In genomic region chr1:201741763-201742342, GRCh38 we compare ENCODE assay signal across 13 cellular contexts.
DNase-seq lines count a peak whose midpoint lies in the region; ATAC-seq and TF ChIP-seq lines count a peak whose summit lies in the region.
"Had no signal": no experiment of that assay in that cellular context is flagged by ENCODE, and none has a peak within 500 bp of the region (broad histone marks: within the 10 kb centered on the region; RNA-seq: fewer than 3 reads in every experiment).

No MANE protein-coding gene starts in this region.

- no peak overlapping the region for H2BK120ac ChIP-seq in H9 (ENCODE audit: low read depth, low read length, poor library complexity, severe bottlenecking)

- H3K4me1 ChIP-seq in BLaER1 (peaks cover 47% of the 10 kb centered on the region), H9 (ENCODE audit: insufficient read depth, low read length) (peaks cover 23% of the 10 kb centered on the region)

- no peak overlapping the region for H3K18ac ChIP-seq in H9 (ENCODE audit: insufficient read length, low read depth, low read length)

- no peak overlapping the region for H4K91ac ChIP-seq in H9 (ENCODE audit: insufficient read length, low read depth, low read length)

- no peaks in the 10 kb centered on the region for H3K27me3 ChIP-seq in BLaER1
- no peaks in the 10 kb centered on the region; the same call in 1 of the 2 replicates for H3K27me3 ChIP-seq in H9 (ENCODE audit: insufficient read depth, low read length)

- H3K27ac ChIP-seq in BLaER1 (no peak overlapping the region), H9 (ENCODE audit: insufficient read length, low read depth, low read length) (no peak overlapping the region)

- H3K4me3 ChIP-seq in BLaER1: no peak overlapping the region; the same call in 1 of the 2 replicates
- H3K4me3 ChIP-seq: GM12878 had no signal

- H3K27ac Mint-ChIP-seq in H9 (peak overlapping the region in 1 of 3 experiments; percentile 60; a peak in 1 of 7 replicates), chondrocyte (ENCODE audit: unreplicated experiment) (peak overlapping the region; percentile 83), naive B cell (peak overlapping the region in 1 of 6 donors; percentile 22)
- H3K27ac Mint-ChIP-seq: activated CD4-positive, alpha-beta T cell treated with anti-CD3 and anti-CD28 coated beads, Interleukin-2, amount 10 ng/mL, durations not matched to agents 24 days and 14 days had no signal

- no peak overlapping the region for H3K14ac ChIP-seq in H9 (ENCODE audit: insufficient read depth, low read length)

- H3T11ph ChIP-seq in H9 (ENCODE audit: low read length): no peak overlapping the region

- no peaks in the 10 kb centered on the region; the same call in 1 of the 2 replicates for H3K79me2 ChIP-seq in H9 (ENCODE audit: insufficient read depth, low read length)

- H3K27me3 Mint-ChIP-seq in H9 (ENCODE audit: low read depth) (peaks cover 13% of the 10 kb centered on the region), chondrocyte (ENCODE audit: low read depth) (no peaks in the 10 kb centered on the region), naive B cell (no peaks in the 10 kb centered on the region)

- H3K9ac ChIP-seq in BLaER1: no peak overlapping the region
- no peak overlapping the region for H3K9ac ChIP-seq in H9 (ENCODE audit: extremely low read depth, insufficient read length, low read length)

- H3K9me3 ChIP-seq in BLaER1 (no peaks in the 10 kb centered on the region), H9 (ENCODE audit: control insufficient read depth, low read depth, low read length) (no peaks in the 10 kb centered on the region)

- no CpG with 5 or more reads among the region's 3 CpGs for WGBS in H9 (ENCODE audit: extremely low coverage, insufficient read length, low lambda C conversion rate)

- DNase-seq in H9: no peak
- no peak for DNase-seq in chondrocyte (ENCODE audit: low spot score)
- DNase-seq in naive B cell: no peak
- DNase-seq in H4 (ENCODE audit: low spot score): no peak
- no peak for DNase-seq in stimulated activated CD4-positive, alpha-beta T cell treated with anti-CD3 and anti-CD28 coated beads, Interleukin-4, amount 100 ng/mL, for 4 hours
- no peak for DNase-seq in NCI-H226
- DNase-seq: activated CD4-positive, alpha-beta T cell treated with anti-CD3 and anti-CD28 coated beads, Interleukin-2, amount 10 ng/mL, durations not matched to agents 24 days and 14 days; activated naive CD4-positive, alpha-beta T cell treated with Interleukin-2 at 50 U/mL for 16 hours; NCI-H748 treated with DMSO at 0.1 percent for 48 hours; small intestine had no signal

- H2BK5ac ChIP-seq in H9 (ENCODE audit: insufficient read length, low read length): no peak overlapping the region

- H2BK12ac ChIP-seq in H9 (ENCODE audit: insufficient read length, low read depth, low read length): no peak overlapping the region

- H3K4me2 ChIP-seq in BLaER1: peak overlapping the region; percentile 94
- H3K4me2 ChIP-seq in H9 (ENCODE audit: insufficient read depth, insufficient read length, low read length): no peak overlapping the region

- peaks cover 48 to 61% of the 10 kb centered on the region in 2 experiments for H3K4me1 Mint-ChIP-seq in H9
- peaks cover 85% of the 10 kb centered on the region for H3K4me1 Mint-ChIP-seq in chondrocyte (ENCODE audit: low read depth)
- H3K4me1 Mint-ChIP-seq in naive B cell: peaks cover 21 to 47% (median 34%) of the 10 kb centered on the region in 3 donors

- no peaks in the 10 kb centered on the region for H3K9me3 Mint-ChIP-seq in H9
- no peaks in the 10 kb centered on the region for H3K9me3 Mint-ChIP-seq in chondrocyte (ENCODE audit: low read depth)
- H3K9me3 Mint-ChIP-seq in naive B cell: no peaks in the 10 kb centered on the region
- H3K9me3 Mint-ChIP-seq: activated CD4-positive, alpha-beta T cell treated with anti-CD3 and anti-CD28 coated beads, Interleukin-2, amount 10 ng/mL, durations not matched to agents 24 days and 14 days had no signal

- no peak overlapping the region for H2BK20ac ChIP-seq in H9 (ENCODE audit: low read depth, low read length, poor library complexity, severe bottlenecking)

- no peak overlapping the region for H4K8ac ChIP-seq in H9 (replicated peaks; ENCODE audit: insufficient read length, low read depth, low read length)

- no peaks in the 10 kb centered on the region for H3K79me1 ChIP-seq in H9 (ENCODE audit: insufficient read depth, low read depth, low read length, poor library complexity, severe bottlenecking)

- H3K36me3 ChIP-seq in BLaER1: peaks cover 51% of the 10 kb centered on the region

- H4K20me1 ChIP-seq in BLaER1 (peaks cover 79% of the 10 kb centered on the region), H9 (ENCODE audit: control insufficient read depth, insufficient read depth, insufficient read length) (no peaks in the 10 kb centered on the region)

- no peak overlapping the region for H2BK15ac ChIP-seq in H9 (ENCODE audit: low read depth, low read length)

- H3K4ac ChIP-seq in H9 (ENCODE audit: low read depth, low read length): no peak overlapping the region

- H3K36me3 Mint-ChIP-seq in H9 (ENCODE audit: insufficient read depth in 1 of 3, low read depth in 3 of 3): no peaks in the 10 kb centered on the region; a peak in 3 of 7 replicates
- H3K36me3 Mint-ChIP-seq in chondrocyte (ENCODE audit: low read depth): peaks cover 19% of the 10 kb centered on the region
- H3K36me3 Mint-ChIP-seq in naive B cell: no peaks in the 10 kb centered on the region

- H3K23ac ChIP-seq in H9 (ENCODE audit: insufficient read length, low read depth, low read length): no peak overlapping the region

- peaks cover 21% of the 10 kb centered on the region for H3K23me2 ChIP-seq in H9 (ENCODE audit: insufficient read length, low read depth, low read length, poor library complexity, severe bottlenecking)

- H4K5ac ChIP-seq in H9 (ENCODE audit: insufficient read length, low read depth, low read length): no peak overlapping the region

- ATAC-seq in naive B cell (ENCODE audit: low read depth in 2 of 2) (no peak), HG02642 (IDR thresholded peaks at IDR 0.05; ENCODE audit: poor library complexity, unreplicated experiment) (no peak)
- ATAC-seq: GM12878 had no signal

- no peak overlapping the region for H2AFZ ChIP-seq in H9 (ENCODE audit: low read length)

- TF ChIP-seq CTCF in H9 (conservative IDR thresholded peaks at IDR 0.05): no peak
- no peak for TF ChIP-seq CTCF in chondrocyte (IDR thresholded peaks at IDR 0.05)

- no peak overlapping the region for H2AK5ac ChIP-seq in H9 (ENCODE audit: insufficient read length, low read length)

- H3K56ac ChIP-seq in H9 (ENCODE audit: insufficient read length, low read depth, low read length): no peak overlapping the region

- peak overlapping the region; percentile 10 to 95; a peak in 4 of 5 replicates for H3K4me3 Mint-ChIP-seq in H9
- H3K4me3 Mint-ChIP-seq in chondrocyte (ENCODE audit: unreplicated experiment): peak overlapping the region; percentile 98
- H3K4me3 Mint-ChIP-seq in naive B cell: peak overlapping the region in 6 of 8 donors; percentile 59 to 98 (median 94)
- H3K4me3 Mint-ChIP-seq: activated CD4-positive, alpha-beta T cell treated with anti-CD3 and anti-CD28 coated beads, Interleukin-2, amount 10 ng/mL, durations not matched to agents 24 days and 14 days had no signal
